8 cellular contexts compared by ENCODE assay signal in genomic region chr11:65013130-65013691, GRCh38. TPM values are rescaled to one million over a fixed set of nuclear protein-coding genes. Genes with fewer than 3 reads are reported as not detected.
DNase-seq lines count a peak whose midpoint lies in the region; ATAC-seq and TF ChIP-seq lines count a peak whose summit lies in the region.

No MANE protein-coding gene starts in this region.

- DNase-seq in CD8-positive, alpha-beta T cell, result peak in 6 of 7 experiments; percentile 77 to 92 (median 86)
- DNase-seq in GM23248, result peak; percentile 94
- peak; percentile 82 for DNase-seq in NCI-H510A treated with DMSO at 0.1 percent for 48 hours (lab: John Stamatoyannopoulos, UW)
- peak; percentile 89 for DNase-seq in activated T-cell treated with anti-CD3 and anti-CD28 coated beads for 4 hours
- DNase-seq in epithelial cell of proximal tubule (ENCODE audit: low read depth), result no peak
- peak in 1 of 2 donors; percentile 84 for DNase-seq in stimulated activated effector memory CD8-positive, alpha-beta T cell treated with anti-CD3 and anti-CD28 coated beads, Interleukin-12 subunit alpha, Interleukin-12 subunit beta, amount 100 ng/mL, for 72 hours (ENCODE audit: low spot score in 2 of 2)

- 0 out of 2 replicates have a peak, but pooled peaks cover 3% of the 10 kb centered on the region for H3F3A ChIP-seq in GM23248 (ENCODE audit: insufficient read depth)

- H2AFZ ChIP-seq in GM23248, result peak overlapping the region; percentile 97

- ATAC-seq in CD8-positive, alpha-beta T cell, result no peak
- no peak for ATAC-seq in stimulated activated effector memory CD8-positive, alpha-beta T cell treated with anti-CD3 and anti-CD28 coated beads, Interleukin-12 subunit alpha, Interleukin-12 subunit beta, amount 100 ng/mL, for 72 hours
- ATAC-seq in HG02852 (IDR thresholded peaks at IDR 0.05; ENCODE audit: unreplicated experiment), result no peak

- peaks cover 18% of the 10 kb centered on the region for H3K79me2 ChIP-seq in GM23248 (ENCODE audit: insufficient read depth)

- CTCF ChIA-PET in CD8-positive, alpha-beta T cell (lab: Charles Lee), result interaction anchor here (0.6 to 4.8 kb wide), 22 partner anchors 9 to 401 kb away, joined by 3 to 84 read pairs (median 4); partner anchors contain the start of genes CDC42EP2, FAU, NAALADL1 and SAC3D1

- H3K9me2 ChIP-seq in GM23248 (ENCODE audit: insufficient read depth), result no peaks in the 10 kb centered on the region

- peaks cover 8% of the 10 kb centered on the region for H3K36me3 Mint-ChIP-seq in CD8-positive, alpha-beta T cell
- H3K36me3 Mint-ChIP-seq in stimulated activated effector memory CD8-positive, alpha-beta T cell treated with anti-CD3 and anti-CD28 coated beads, Interleukin-12 subunit alpha, Interleukin-12 subunit beta, amount 100 ng/mL, for 72 hours, result peaks cover 11% of the 10 kb centered on the region

- H3K9me3 ChIP-seq in CD8-positive, alpha-beta T cell (ENCODE audit: low read length), result no peaks in the 10 kb centered on the region
- H3K9me3 ChIP-seq in GM23248 (ENCODE audit: low read depth) (no peaks in the 10 kb centered on the region), muscle layer of colon (ENCODE audit: low read length) (no peaks in the 10 kb centered on the region)

- intact Hi-C loops in CD8-positive, alpha-beta T cell (cut with DNase I, micrococcal nuclease), result loop anchor here (1.0 to 10.0 kb wide), 12 partner anchors 27 to 1254 kb away; partner anchors contain the start of genes CAPN1 (in 2 of the 2), CDC42EP2 (in 2 of the 2), CDCA5 (in 2 of the 2) and VPS51 (in 2 of the 2)

- peak; percentile 70 for TF ChIP-seq CTCF in CD8-positive, alpha-beta T cell (IDR thresholded peaks at IDR 0.05)
- peak; percentile 76 for TF ChIP-seq CTCF in epithelial cell of proximal tubule (conservative IDR thresholded peaks at IDR 0.05; ENCODE audit: low read depth, low read length)

- in situ Hi-C loops in GM23248 (cut with MboI), result no loop called here

- peak overlapping the region; percentile 73 for H3K4me3 ChIP-seq in CD8-positive, alpha-beta T cell (ENCODE audit: low read depth, low read length)
- peak overlapping the region; percentile 83 for H3K4me3 ChIP-seq in GM23248
- peak overlapping the region; percentile 94 for H3K4me3 ChIP-seq in epithelial cell of proximal tubule (ENCODE audit: low read depth, low read length)
- peak overlapping the region; percentile 82 to 92 for H3K4me3 ChIP-seq in muscle layer of colon (ENCODE audit: low read depth in 1 of 2, low read length in 2 of 2)

- peak overlapping the region; percentile 87 for H3K27ac ChIP-seq in CD8-positive, alpha-beta T cell (ENCODE audit: low read depth, low read length)
- H3K27ac ChIP-seq in GM23248 (peak overlapping the region; percentile 97), muscle layer of colon (ENCODE audit: low read depth, low read length) (peak overlapping the region; percentile 99)

- peaks cover 24% of the 10 kb centered on the region for H3K4me1 Mint-ChIP-seq in CD8-positive, alpha-beta T cell (ENCODE audit: low read depth)
- peaks cover 32% of the 10 kb centered on the region for H3K4me1 Mint-ChIP-seq in stimulated activated effector memory CD8-positive, alpha-beta T cell treated with anti-CD3 and anti-CD28 coated beads, Interleukin-12 subunit alpha, Interleukin-12 subunit beta, amount 100 ng/mL, for 72 hours

- POLR2A ChIA-PET in CD8-positive, alpha-beta T cell (lab: Charles Lee), result interaction anchor here (0.7 to 1.7 kb wide), 6 partner anchors 14 to 1664 kb away, joined by 3 to 13 read pairs (median 6); partner anchors contain the start of genes FAU, MRPL49, SNX15 and ZNHIT2

- H3K4me1 ChIP-seq in CD8-positive, alpha-beta T cell (ENCODE audit: insufficient read depth, low read length), result peaks cover 24% of the 10 kb centered on the region
- peaks cover 8% of the 10 kb centered on the region; the same call in 1 of the 2 replicates for H3K4me1 ChIP-seq in GM23248 (ENCODE audit: insufficient read depth)
- peaks cover 13% of the 10 kb centered on the region for H3K4me1 ChIP-seq in muscle layer of colon (ENCODE audit: insufficient read depth, low read length)

- no peaks in the 10 kb centered on the region for H3K9me3 Mint-ChIP-seq in CD8-positive, alpha-beta T cell
- H3K9me3 Mint-ChIP-seq in stimulated activated effector memory CD8-positive, alpha-beta T cell treated with anti-CD3 and anti-CD28 coated beads, Interleukin-12 subunit alpha, Interleukin-12 subunit beta, amount 100 ng/mL, for 72 hours, result no peaks in the 10 kb centered on the region

- WGBS in GM23248 (ENCODE audit: low coverage in 1 of 2, low lambda C conversion rate in 2 of 2, missing lambda C conversion rate in 2 of 2), 2 experiments, result 21 to 22% methylated on average over 14 of the region's 14 CpGs

- no peaks in the 10 kb centered on the region for H3K27me3 ChIP-seq in CD8-positive, alpha-beta T cell (ENCODE audit: insufficient read depth, low read length)
- no peaks in the 10 kb centered on the region for H3K27me3 ChIP-seq in GM23248 (replicated peaks; ENCODE audit: insufficient read depth)
- H3K27me3 ChIP-seq in muscle layer of colon (ENCODE audit: control insufficient read depth in 1 of 2, insufficient read depth in 2 of 2, low read length in 2 of 2), result no peaks in the 10 kb centered on the region

- peak overlapping the region; percentile 96 for H3K4me2 ChIP-seq in GM23248 (ENCODE audit: unreplicated experiment)

- no peaks in the 10 kb centered on the region for H3K36me3 ChIP-seq in CD8-positive, alpha-beta T cell (ENCODE audit: insufficient read depth, low read length)
- no peaks in the 10 kb centered on the region for H3K36me3 ChIP-seq in GM23248 (ENCODE audit: low read depth)
- peaks cover 7% of the 10 kb centered on the region for H3K36me3 ChIP-seq in muscle layer of colon (ENCODE audit: insufficient read depth, low read length)

- H3K27me3 Mint-ChIP-seq in CD8-positive, alpha-beta T cell (ENCODE audit: low read depth), result no peaks in the 10 kb centered on the region

- H3K27ac Mint-ChIP-seq in CD8-positive, alpha-beta T cell, result peak overlapping the region; percentile 96
- peak overlapping the region; percentile 96 for H3K27ac Mint-ChIP-seq in stimulated activated effector memory CD8-positive, alpha-beta T cell treated with anti-CD3 and anti-CD28 coated beads, Interleukin-12 subunit alpha, Interleukin-12 subunit beta, amount 100 ng/mL, for 72 hours

- peak overlapping the region; percentile 96 for H3K9ac ChIP-seq in GM23248
- peak overlapping the region; percentile 93 for H3K9ac ChIP-seq in muscle layer of colon (ENCODE audit: low read length)

- H4K20me1 ChIP-seq in GM23248 (ENCODE audit: insufficient read depth), result no peaks in the 10 kb centered on the region

- peak overlapping the region; percentile 88 for H3K4me3 Mint-ChIP-seq in CD8-positive, alpha-beta T cell
- peak overlapping the region; percentile 82 for H3K4me3 Mint-ChIP-seq in stimulated activated effector memory CD8-positive, alpha-beta T cell treated with anti-CD3 and anti-CD28 coated beads, Interleukin-12 subunit alpha, Interleukin-12 subunit beta, amount 100 ng/mL, for 72 hours

RNA-seq across cellular contexts. Expression of gene ARL2, which starts 0.7 kb away (rescaled TPM):
- 1 to 10 TPM; 8.9 to 9.1 TPM for total RNA-seq in CD8-positive, alpha-beta T cell
- 96.6 and 115 TPM in 2 replicates for total RNA-seq in GM23248 (2014; rRNA removed; shearing (Covaris generic))
- 143 and 155 TPM in 2 replicates for polyA plus RNA-seq in GM23248 (2016; fragmentation: Nextera tagmentation; extraction: Ambion mirVana)
- total RNA-seq in epithelial cell of proximal tubule, result 151 and 169 TPM in 2 replicates

RNA-seq across cellular contexts. Expression of gene SNX15, which starts 14.0 kb away (rescaled TPM):
- 10 to 100 TPM; 10.4 to 14.0 TPM for total RNA-seq in CD8-positive, alpha-beta T cell
- total RNA-seq in GM23248 (2014; rRNA removed; shearing (Covaris generic)), result 14.9 and 17.5 TPM in 2 replicates
- polyA plus RNA-seq in GM23248 (2016; fragmentation: Nextera tagmentation; extraction: Ambion mirVana), result 17.2 and 17.7 TPM in 2 replicates
- 16.5 and 18.5 TPM in 2 replicates for total RNA-seq in epithelial cell of proximal tubule

RNA-seq across cellular contexts. Expression of gene BATF2, which starts 16.4 kb away (rescaled TPM):
- total RNA-seq in CD8-positive, alpha-beta T cell, result not detected
- 4.0 TPM in 1 of 2 replicates, not detected in the other for total RNA-seq in GM23248 (2014; rRNA removed; shearing (Covaris generic))
- polyA plus RNA-seq in GM23248 (2016; fragmentation: Nextera tagmentation; extraction: Ambion mirVana), result 0.57 and 0.79 TPM in 2 replicates
- 0.35 and 1.1 TPM in 2 replicates for total RNA-seq in epithelial cell of proximal tubule

RNA-seq across cellular contexts. Expression of gene SAC3D1, which starts 27.8 kb away (rescaled TPM):
- total RNA-seq in CD8-positive, alpha-beta T cell, result under 1 TPM; 0.57 to 0.94 TPM
- total RNA-seq in GM23248 (2014; rRNA removed; shearing (Covaris generic)), result 8.0 and 14.9 TPM in 2 replicates
- 12.8 and 13.2 TPM in 2 replicates for polyA plus RNA-seq in GM23248 (2016; fragmentation: Nextera tagmentation; extraction: Ambion mirVana)
- total RNA-seq in epithelial cell of proximal tubule, result 49.0 and 50.6 TPM in 2 replicates

RNA-seq across cellular contexts. Expression of gene MAJIN, which starts 41.3 kb away (rescaled TPM):
- not detected for total RNA-seq in CD8-positive, alpha-beta T cell
- total RNA-seq in GM23248 (2014; rRNA removed; shearing (Covaris generic)), result not detected in 2 replicates
- not detected in 2 replicates for polyA plus RNA-seq in GM23248 (2016; fragmentation: Nextera tagmentation; extraction: Ambion mirVana)
- not detected in 2 replicates for total RNA-seq in epithelial cell of proximal tubule
